ENCODE assay signal across 8 cellular contexts in the genomic region with DNA sequence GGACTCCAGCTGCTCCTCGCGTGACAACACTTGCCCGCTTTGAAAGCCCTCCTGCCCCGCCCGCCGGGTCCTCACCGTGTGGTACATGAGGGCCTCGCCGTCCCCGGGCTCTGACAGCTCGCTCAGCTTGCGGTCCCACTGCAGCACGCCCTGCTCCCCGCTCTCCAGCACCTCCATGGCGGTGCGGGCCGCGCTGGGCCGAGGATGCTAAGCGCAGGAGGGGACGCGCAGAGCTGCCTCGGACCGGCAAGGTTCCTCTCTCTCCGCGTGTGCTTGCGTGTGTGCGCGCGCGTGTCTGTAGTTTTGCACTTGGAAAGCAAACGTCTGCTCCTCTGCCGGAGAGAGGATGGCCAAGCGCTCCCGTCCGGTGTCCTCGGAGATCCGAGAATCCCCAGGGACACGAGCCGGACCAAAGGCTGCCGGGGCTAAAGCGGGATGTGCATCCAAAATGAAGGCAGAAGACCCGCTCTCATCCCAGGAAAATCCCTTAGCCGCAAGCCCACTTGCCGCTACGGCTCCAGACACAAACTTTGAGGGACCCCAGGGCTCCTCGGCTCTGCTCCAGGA. TPM values are rescaled to one million over a fixed set of nuclear protein-coding genes. Genes with fewer than 3 reads are reported as not detected.
A peak's percentile ranks its signal among the peaks of the same experiment; 100 is the strongest.
DNase-seq lines count a peak whose midpoint lies in the region; ATAC-seq and TF ChIP-seq lines count a peak whose summit lies in the region.

A gene with protein sequence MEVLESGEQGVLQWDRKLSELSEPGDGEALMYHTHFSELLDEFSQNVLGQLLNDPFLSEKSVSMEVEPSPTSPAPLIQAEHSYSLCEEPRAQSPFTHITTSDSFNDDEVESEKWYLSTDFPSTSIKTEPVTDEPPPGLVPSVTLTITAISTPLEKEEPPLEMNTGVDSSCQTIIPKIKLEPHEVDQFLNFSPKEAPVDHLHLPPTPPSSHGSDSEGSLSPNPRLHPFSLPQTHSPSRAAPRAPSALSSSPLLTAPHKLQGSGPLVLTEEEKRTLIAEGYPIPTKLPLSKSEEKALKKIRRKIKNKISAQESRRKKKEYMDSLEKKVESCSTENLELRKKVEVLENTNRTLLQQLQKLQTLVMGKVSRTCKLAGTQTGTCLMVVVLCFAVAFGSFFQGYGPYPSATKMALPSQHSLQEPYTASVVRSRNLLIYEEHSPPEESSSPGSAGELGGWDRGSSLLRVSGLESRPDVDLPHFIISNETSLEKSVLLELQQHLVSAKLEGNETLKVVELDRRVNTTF (minus strand): TSS at position 558 of the 567 bp plus-strand sequence. CDS start 381 bp downstream, at position 177.

- peak; percentile 23 for ATAC-seq in GM18873 (IDR thresholded peaks at IDR 0.05; ENCODE audit: low FRiP score, unreplicated experiment)
- peak; percentile 45 for ATAC-seq in HG03159 (IDR thresholded peaks at IDR 0.05; ENCODE audit: unreplicated experiment)
- ATAC-seq in foreskin keratinocyte: peak; percentile 61

- TF ChIP-seq CTCF in A673 (conservative IDR thresholded peaks at IDR 0.05; ENCODE audit: low read depth, low read length) (no peak), foreskin keratinocyte (conservative IDR thresholded peaks at IDR 0.05) (no peak)

- intact Hi-C loops in A673 (cut with micrococcal nuclease; ENCODE audit: unreplicated experiment): loop anchor here (5.0 kb wide), 1 partner anchor 344 kb away; no protein-coding TSS in a partner anchor

- POLR2A ChIA-PET in A673 (lab: Charles Lee; ENCODE audit: low non-redundant PET): no interaction called here

- CTCF ChIA-PET in A673 (lab: Charles Lee): interaction anchor here (0.5 kb wide), 1 partner anchor 203 kb away, joined by 3 read pairs; no protein-coding TSS in a partner anchor

- peak within 1 kb of the TSS; percentile 72 for H3K4me3 ChIP-seq in A673 (ENCODE audit: low read depth, low read length, poor library complexity, severe bottlenecking)
- H3K4me3 ChIP-seq in thymus (ENCODE audit: low read length): peak within 1 kb of the TSS; percentile 70

- no peaks in the 10 kb centered on the region for H3K9me3 ChIP-seq in A673 (ENCODE audit: low read depth, low read length, poor library complexity, severe bottlenecking)
- no peaks in the 10 kb centered on the region for H3K9me3 ChIP-seq in thymus (ENCODE audit: control insufficient read depth)

- H3K27ac ChIP-seq in A673 (ENCODE audit: low read depth, low read length, poor library complexity, severe bottlenecking) (peak within 1 kb of the TSS; percentile 47), foreskin keratinocyte (peak within 1 kb of the TSS; percentile 74), thymus (ENCODE audit: low read depth) (peak within 1 kb of the TSS; percentile 61)

- TSS peak; percentile 48 for BruUV-seq in A673 (replicated peaks; lab: Mats Ljungman, UMichigan)

- H3K4me1 ChIP-seq in A673 (ENCODE audit: insufficient read depth, low read length, poor library complexity, severe bottlenecking) (peaks cover 14% of the 10 kb centered on the region), foreskin keratinocyte (peaks cover 11% of the 10 kb centered on the region), thymus (ENCODE audit: control insufficient read depth, insufficient read depth, low read length) (peaks cover 9% of the 10 kb centered on the region)

- under 1% methylated on average over 47 of the region's 47 CpGs for WGBS in thymus

- H3K27me3 ChIP-seq in A673 (replicated peaks; ENCODE audit: insufficient read depth, low read depth, low read length, poor library complexity): no peaks in the 10 kb centered on the region
- H3K27me3 ChIP-seq in foreskin keratinocyte: no peaks in the 10 kb centered on the region
- no peaks in the 10 kb centered on the region for H3K27me3 ChIP-seq in thymus (ENCODE audit: control insufficient read depth, insufficient read depth)

- DNase-seq in A673 (ENCODE audit: low spot score) (peak; percentile 75), RKO (ENCODE audit: low spot score) (peak; percentile 78), foreskin keratinocyte (no peak), occipital lobe (lab: John Stamatoyannopoulos, UW) (peak; percentile 74)
- DNase-seq in activated effector memory CD4-positive, alpha-beta T cell treated with Interleukin-2 at 50 U/mL for 16 hours: peak; percentile 63

- H3K36me3 ChIP-seq in A673 (ENCODE audit: insufficient read depth, low read length, poor library complexity, severe bottlenecking): no peaks in the 10 kb centered on the region
- H3K36me3 ChIP-seq in thymus (ENCODE audit: control insufficient read depth, insufficient read depth): no peaks in the 10 kb centered on the region

RNA-seq across cellular contexts. Expression of the gene that starts here (rescaled TPM):
- total RNA-seq in A673 (2021) (17.0 and 20.4 TPM in 2 replicates), foreskin keratinocyte (23.7 and 31.8 TPM in 2 replicates), occipital lobe (1.7 TPM)
- polyA plus RNA-seq in foreskin keratinocyte (7.9 and 8.6 TPM in 2 replicates), thymus (6.6 TPM)

Comparison
In these comparisons a context has a peak if more than half of its experiments do, and no peak if none do; other contexts are left out.
1. DNase-seq: peak in A673 (single experiment), RKO (single experiment), activated effector memory CD4-positive, alpha-beta T cell treated with Interleukin-2 at 50 U/mL for 16 hours (single experiment) and occipital lobe (single experiment); none in foreskin keratinocyte (0 of 2).
2. Peak in every context shown above with its lines, with median percentiles within 50 percentile points of each other: H3K27ac ChIP-seq and ATAC-seq.